Comparison of ENCODE assay signal across 1 cellular context in genomic region chr20:47789081-47789998, GRCh38.
A peak's percentile ranks its signal among the peaks of the same experiment; 100 is the strongest.
TF ChIP-seq lines count a peak whose summit lies in the region.

No MANE protein-coding gene starts in this region.

TF ChIP-seq in HEK293, 187 proteins besides CTCF, POLR2A, EP300 and RAD21 (continued from another document):
- TF ChIP-seq HIC1 (tag by site-specific recombination; IDR thresholded peaks at IDR 0.05) (0 out of 2 replicates have a peak, but pooled peaks have one; percentile 75), ZNF843 (tag by site-specific recombination; IDR thresholded peaks at IDR 0.05) (peak; percentile 91), ZSCAN23 (tag by site-specific recombination; IDR thresholded peaks at IDR 0.05) (no peak), ZBTB20 (tag by site-specific recombination; IDR thresholded peaks at IDR 0.05) (peak; percentile 98), ZBTB44 (tag by site-specific recombination; IDR thresholded peaks at IDR 0.05) (peak; percentile 50), ZNF610 (tag by site-specific recombination; IDR thresholded peaks at IDR 0.05; ENCODE audit: borderline replicate concordance) (peak; percentile 41; the same call in 1 of the 2 replicates), ZSCAN30 (tag by site-specific recombination; IDR thresholded peaks at IDR 0.05) (peak; percentile 78), ZNF280C (tag by site-specific recombination; IDR thresholded peaks at IDR 0.05) (no peak), KLF16 (tag by site-specific recombination; IDR thresholded peaks at IDR 0.05) (no peak), ZNF561 (tag by site-specific recombination; IDR thresholded peaks at IDR 0.05; ENCODE audit: borderline replicate concordance) (peak; percentile 78), ZNF341 (tag by site-specific recombination; IDR thresholded peaks at IDR 0.05; ENCODE audit: low read depth) (peak; percentile 83), WT1 (tag by site-specific recombination; IDR thresholded peaks at IDR 0.05) (peak; percentile 65), ZFHX2 (tag by site-specific recombination; conservative IDR thresholded peaks at IDR 0.05) (peak; percentile 82), MZF1 (tag by site-specific recombination; IDR thresholded peaks at IDR 0.05; ENCODE audit: borderline replicate concordance) (peak; percentile 27; the same call in 1 of the 2 replicates), SP7 (tag by site-specific recombination; IDR thresholded peaks at IDR 0.05) (peak; percentile 46), ZNF692 (tag by site-specific recombination; IDR thresholded peaks at IDR 0.05) (peak; percentile 41; the same call in 1 of the 2 replicates), ZNF624 (tag by site-specific recombination; IDR thresholded peaks at IDR 0.05) (no peak), ZNF404 (tag by site-specific recombination; IDR thresholded peaks at IDR 0.05) (no peak), ZNF510 (tag by site-specific recombination; IDR thresholded peaks at IDR 0.05; ENCODE audit: insufficient replicate concordance) (no peak), OVOL3 (tag by site-specific recombination; IDR thresholded peaks at IDR 0.05) (peak; percentile 88), ZNF654 (tag by site-specific recombination; IDR thresholded peaks at IDR 0.05; ENCODE audit: low read depth) (0 out of 2 replicates have a peak, but pooled peaks have one; percentile 3), SCRT1 (tag by site-specific recombination; IDR thresholded peaks at IDR 0.05; ENCODE audit: borderline replicate concordance) (peak; percentile 63), ZNF600 (tag by site-specific recombination; IDR thresholded peaks at IDR 0.05) (peak; percentile 49; the same call in 1 of the 2 replicates), PRDM6 (tag by site-specific recombination; IDR thresholded peaks at IDR 0.05) (peak; percentile 95), SCRT2 (tag by site-specific recombination; IDR thresholded peaks at IDR 0.05) (peak; percentile 74), OSR2 (tag by site-specific recombination; IDR thresholded peaks at IDR 0.05) (peak; percentile 82), GLIS1 (tag by site-specific recombination; IDR thresholded peaks at IDR 0.05) (peak; percentile 50), GFI1B (tag by site-specific recombination; IDR thresholded peaks at IDR 0.05) (peak; percentile 52; the same call in 1 of the 2 replicates), ZNF292 (tag by site-specific recombination; IDR thresholded peaks at IDR 0.05; ENCODE audit: borderline replicate concordance, low read depth) (no peak), ZXDB (tag by site-specific recombination; IDR thresholded peaks at IDR 0.05) (peak; percentile 85), ZNF433 (tag by site-specific recombination; IDR thresholded peaks at IDR 0.05; ENCODE audit: low read depth) (no peak), ZNF362 (tag by site-specific recombination; IDR thresholded peaks at IDR 0.05) (no peak), ZNF660 (tag by site-specific recombination; IDR thresholded peaks at IDR 0.05) (no peak), ZNF639 (tag by site-specific recombination; IDR thresholded peaks at IDR 0.05) (no peak), PRDM10 (tag by site-specific recombination; IDR thresholded peaks at IDR 0.05) (peak; percentile 89), FEZF1 (tag by site-specific recombination; IDR thresholded peaks at IDR 0.05) (peak; percentile 88), ZNF335 (tag by site-specific recombination; conservative IDR thresholded peaks at IDR 0.05) (peak; percentile 32)
